21 cellular contexts compared by ENCODE assay signal in genomic region chr20:2619337-2619736, GRCh38. TPM values are rescaled to one million over a fixed set of nuclear protein-coding genes. Genes with fewer than 3 reads are reported as not detected.
A peak's percentile ranks its signal among the peaks of the same experiment; 100 is the strongest.
DNase-seq lines count a peak whose midpoint lies in the region; ATAC-seq, FAIRE-seq and TF ChIP-seq lines count a peak whose summit lies in the region.
"Had no signal": no experiment of that assay in that cellular context is flagged by ENCODE, and none has a peak within 500 bp of the region (broad histone marks: within the 10 kb centered on the region; RNA-seq: fewer than 3 reads in every experiment).

No MANE protein-coding gene starts in this region.

- H2AK5ac ChIP-seq in mesendoderm (ENCODE audit: low read length), result no peak overlapping the region

- H3K9me2 ChIP-seq in HCT116 (ENCODE audit: insufficient read depth), result no peaks in the 10 kb centered on the region

- peaks cover 10% of the 10 kb centered on the region for H3K9me3 ChIP-seq in A549
- H3K9me3 ChIP-seq in HCT116 (ENCODE audit: control insufficient read depth in 1 of 2, insufficient read depth in 1 of 2, low read depth in 1 of 2, low read length in 2 of 2), result 0 out of 4 replicates have a peak, but pooled peaks cover 0 to 3% of the 10 kb centered on the region in 2 experiments
- H3K9me3 ChIP-seq in upper lobe of right lung, result no peaks in the 10 kb centered on the region
- H3K9me3 ChIP-seq: Caco-2 had no signal

- H2AFZ ChIP-seq in HCT116 (ENCODE audit: low read depth, low read length, poor library complexity, severe bottlenecking), result no peak overlapping the region

- no peak overlapping the region for H2BK5ac ChIP-seq in mesendoderm (ENCODE audit: low read length)

- H3K27me3 ChIP-seq in HCT116 (ENCODE audit: insufficient read depth, low read length) (no peaks in the 10 kb centered on the region), upper lobe of right lung (no peaks in the 10 kb centered on the region), mesendoderm (ENCODE audit: insufficient read depth, low read length, poor library complexity) (peaks cover 2% of the 10 kb centered on the region)
- H3K27me3 ChIP-seq: BLaER1 treated with 17β-estradiol and CSF1 and Interleukin-3, amounts not matched to agents 10 nM and 100 nM had no signal

- H3K4me2 ChIP-seq in A549, result no peak overlapping the region
- H3K4me2 ChIP-seq in HCT116 (ENCODE audit: low read length), result peak overlapping the region; percentile 20
- H3K4me2 ChIP-seq in mesendoderm (ENCODE audit: low read length), result no peak overlapping the region
- H3K4me2 ChIP-seq: BLaER1 treated with 17β-estradiol and CSF1 and Interleukin-3, amounts not matched to agents 10 nM and 100 nM had no signal

- POLR2A ChIA-PET in A549 (lab: Yijun Ruan, JAX), result no interaction called here
- POLR2A ChIA-PET in HCT116 (lab: Charles Lee), result no interaction called here

- WGBS in A549 (ENCODE audit: missing lambda C conversion rate), result 51% methylated on average over 2 of the region's 2 CpGs
- WGBS in mesendoderm (ENCODE audit: extremely low coverage, insufficient coverage, low lambda C conversion rate), result no CpG with 5 or more reads among the region's 2 CpGs

- no peaks in the 10 kb centered on the region for H3K79me1 ChIP-seq in mesendoderm (ENCODE audit: low read length)

- ATAC-seq in A549 (no peak), HCT116 (no peak), upper lobe of right lung (no peak)
- ATAC-seq: CD8-positive, alpha-beta T cell had no signal

- intact Hi-C loops in HCT116 (cut with micrococcal nuclease), result no loop called here
- intact Hi-C loops in upper lobe of right lung (cut with DNase I), result no loop called here

- no TSS peak for BruUV-seq in HCT116 (replicated peaks; lab: Mats Ljungman, UMichigan)

- H3K79me2 ChIP-seq in HCT116 (ENCODE audit: insufficient read depth, low read length) (no peaks in the 10 kb centered on the region), mesendoderm (ENCODE audit: control insufficient read depth, insufficient read depth, low read length) (no peaks in the 10 kb centered on the region)

- no peak overlapping the region for H3K56ac ChIP-seq in mesendoderm (ENCODE audit: low read length)

- DNase-seq in A549 (ENCODE audit: low read depth in 1 of 2, low spot score in 1 of 2) (no peak), HCT116 (ENCODE audit: low read depth, low spot score) (no peak), caudate nucleus (lab: John Stamatoyannopoulos, UW) (no peak), upper lobe of right lung (no peak), epidermal melanocyte (ENCODE audit: insufficient read length, low spot score) (no peak), mesendoderm (no peak)
- DNase-seq: 8988T; AML-193; Caco-2; Calu3; CD4-positive, alpha-beta T cell; CD8-positive, alpha-beta T cell; DMS79 treated with DMSO at 0.1 percent for 48 hours; GF-D8 had no signal

- RAD21 ChIA-PET in HCT116 (lab: Charles Lee; ENCODE audit: low non-redundant PET in 1 of 2, low total read pairs in 2 of 2, uncharacterized antibody in 2 of 2, unreplicated experiment in 2 of 2), result no interaction called here

- CTCF ChIA-PET in A549 (lab: Yijun Ruan, JAX), result no interaction called here
- CTCF ChIA-PET in HCT116 (lab: Charles Lee), result no interaction called here

- no peak overlapping the region for H3K4ac ChIP-seq in mesendoderm (ENCODE audit: low read depth, low read length)

- no peak overlapping the region for H2BK120ac ChIP-seq in mesendoderm (ENCODE audit: low read depth, low read length)

- TF ChIP-seq POLR2A in A549 (IDR thresholded peaks at IDR 0.05; ENCODE audit: low read length), result no peak
- no peak for TF ChIP-seq POLR2A in HCT116 (IDR thresholded peaks at IDR 0.05; ENCODE audit: borderline replicate concordance, extremely low read depth, insufficient read depth, insufficient read length)

- peaks cover 7% of the 10 kb centered on the region; the same call in 2 of the 3 replicates for H3K4me1 ChIP-seq in A549
- H3K4me1 ChIP-seq in HCT116 (ENCODE audit: control insufficient read depth in 1 of 2, insufficient read depth in 2 of 2, low read length in 2 of 2), result peaks cover 9 to 17% of the 10 kb centered on the region in 2 experiments
- no peaks in the 10 kb centered on the region for H3K4me1 ChIP-seq in upper lobe of right lung
- no peaks in the 10 kb centered on the region for H3K4me1 ChIP-seq in mesendoderm (ENCODE audit: control insufficient read depth, low read depth, low read length)
- H3K4me1 ChIP-seq: BLaER1 treated with 17β-estradiol and CSF1 and Interleukin-3, amounts not matched to agents 10 nM and 100 nM had no signal

- no peak overlapping the region for H3K9ac ChIP-seq in HCT116 (ENCODE audit: low read length)
- no peak overlapping the region for H3K9ac ChIP-seq in mesendoderm (ENCODE audit: low read length)
- H3K9ac ChIP-seq: BLaER1 treated with 17β-estradiol and CSF1 and Interleukin-3, amounts not matched to agents 10 nM and 100 nM had no signal

- H3K36me3 ChIP-seq in HCT116 (ENCODE audit: control insufficient read depth in 1 of 2, insufficient read depth in 2 of 2, low read length in 2 of 2) (no peaks in the 10 kb centered on the region), upper lobe of right lung (no peaks in the 10 kb centered on the region), mesendoderm (ENCODE audit: control insufficient read depth, insufficient read depth, low read length) (no peaks in the 10 kb centered on the region)
- H3K36me3 ChIP-seq: BLaER1 treated with 17β-estradiol and CSF1 and Interleukin-3, amounts not matched to agents 10 nM and 100 nM had no signal

- no peaks in the 10 kb centered on the region for H4K20me1 ChIP-seq in HCT116 (ENCODE audit: insufficient read depth)
- H4K20me1 ChIP-seq: BLaER1 treated with 17β-estradiol and CSF1 and Interleukin-3, amounts not matched to agents 10 nM and 100 nM had no signal

- TF ChIP-seq CTCF in A549 (IDR thresholded peaks at IDR 0.05) (no peak), HCT116 (IDR thresholded peaks at IDR 0.05 in 2 of 3, conservative IDR thresholded peaks at IDR 0.05 in 1 of 3; ENCODE audit: borderline replicate concordance in 1 of 3, insufficient read depth in 1 of 3, low read depth in 2 of 3, low read length in 2 of 3) (no peak), upper lobe of right lung (IDR thresholded peaks at IDR 0.05) (no peak)

- H4K8ac ChIP-seq in mesendoderm (ENCODE audit: low read depth, low read length), result no peak overlapping the region

- H4K5ac ChIP-seq in mesendoderm (ENCODE audit: low read length), result no peak overlapping the region

- H3K23ac ChIP-seq in mesendoderm (ENCODE audit: low read length), result no peak overlapping the region

- no peak overlapping the region for H3K18ac ChIP-seq in mesendoderm (ENCODE audit: low read length)

- H3K4me3 ChIP-seq in A549 (no peak overlapping the region), HCT116 (replicated peaks in 1 of 2; ENCODE audit: low read depth in 1 of 2, low read length in 2 of 2) (no peak overlapping the region), upper lobe of right lung (no peak overlapping the region), mesendoderm (ENCODE audit: low read length) (no peak overlapping the region)
- H3K4me3 ChIP-seq: BLaER1 treated with 17β-estradiol and CSF1 and Interleukin-3, amounts not matched to agents 10 nM and 100 nM had no signal

- no peak for TF ChIP-seq EP300 in A549 (IDR thresholded peaks at IDR 0.05)

- no peak overlapping the region for H2BK15ac ChIP-seq in mesendoderm (replicated peaks; ENCODE audit: low read depth)

- TF ChIP-seq RAD21 in A549 (conservative IDR thresholded peaks at IDR 0.05 in 1 of 2, IDR thresholded peaks at IDR 0.05 in 1 of 2) (no peak), HCT116 (IDR thresholded peaks at IDR 0.05; ENCODE audit: low read depth) (no peak)

- FAIRE-seq in A549 (lab: Jason Lieb, UNC), result no peak
- FAIRE-seq: A204.1, D721Med, G401.6, GM12891, GM19239 had no signal

- H3K27ac ChIP-seq in A549 (0 out of 6 replicates have a peak overlapping the region, but pooled peaks of 1 of the 2 experiments have one; percentile 9), HCT116 (ENCODE audit: low read depth, low read length) (no peak overlapping the region), caudate nucleus (ENCODE audit: low read depth, low read length) (peak overlapping the region; percentile 81), upper lobe of right lung (no peak overlapping the region), mesendoderm (ENCODE audit: low read depth, low read length) (no peak overlapping the region)
- H3K27ac ChIP-seq: BLaER1 treated with 17β-estradiol and CSF1 and Interleukin-3, amounts not matched to agents 10 nM and 100 nM; C4-2B had no signal

TF ChIP-seq in A549, 52 proteins besides CTCF, POLR2A, EP300 and RAD21:
- TF ChIP-seq MAFK (IDR thresholded peaks at IDR 0.05; ENCODE audit: partially characterized antibody) (peak; percentile 55), CEBPB (IDR thresholded peaks at IDR 0.05) (no peak)

TF ChIP-seq in HCT116, 20 proteins besides CTCF, POLR2A, EP300 and RAD21 (continues in another document):
- TF ChIP-seq TCF7L2 (IDR thresholded peaks at IDR 0.05; ENCODE audit: borderline replicate concordance, extremely low read depth, insufficient read depth, insufficient read length) (no peak), ZNF274 (IDR thresholded peaks at IDR 0.05; ENCODE audit: low read depth, low read length) (no peak), EZH2phosphoT487 (IDR thresholded peaks at IDR 0.05; ENCODE audit: borderline replicate concordance) (no peak), EZH2 (IDR thresholded peaks at IDR 0.05) (no peak), CEBPB (IDR thresholded peaks at IDR 0.05; ENCODE audit: low read depth) (no peak)

RNA-seq across cellular contexts. Expression of gene NOP56, which starts 33.1 kb away (rescaled TPM):
- polyA plus RNA-seq in A549 (2011; rRNA removed) (471 and 571 TPM in 2 replicates), A549 (2017; fragmentation: RNase III; extraction: RNeasy Plus Mini Kit Qiagen cat#74134 plus additional on column Dnase treatment) (658 to 761 TPM (median 681 TPM) in 3 replicates)
- 493 and 522 TPM in 2 replicates for polyA plus RNA-seq in A549 (2012; cell fraction: cytosol; rRNA removed)
- 926 and 1,083 TPM in 2 replicates for polyA plus RNA-seq in A549 (2012; cell fraction: nucleus; rRNA removed)
- 526 and 546 TPM in 2 replicates for polyA minus RNA-seq in A549 (2011; rRNA and poly(A)+ RNA removed)
- total RNA-seq in HCT116 (2021; ENCODE audit: unreplicated experiment) (582 TPM), upper lobe of right lung (88.4 TPM)
- 328 and 343 TPM in 2 replicates for polyA plus RNA-seq in HCT116 (2012)
- 590 TPM for polyA plus RNA-seq in mesendoderm (2013, experiment 1 of 2)
- polyA plus RNA-seq in mesendoderm (2013, experiment 2 of 2), result 586 TPM

RNA-seq across cellular contexts. Expression of gene IDH3B, which starts 44.7 kb away (rescaled TPM):
- polyA plus RNA-seq in A549 (2011; rRNA removed), result 188 and 200 TPM in 2 replicates
- 252 and 259 TPM in 2 replicates for polyA plus RNA-seq in A549 (2012; cell fraction: cytosol; rRNA removed)
- 494 and 609 TPM in 2 replicates for polyA plus RNA-seq in A549 (2012; cell fraction: nucleus; rRNA removed)
- 141 to 154 TPM (median 149 TPM) in 3 replicates for polyA plus RNA-seq in A549 (2017; fragmentation: RNase III; extraction: RNeasy Plus Mini Kit Qiagen cat#74134 plus additional on column Dnase treatment)
- polyA minus RNA-seq in A549 (2011; rRNA and poly(A)+ RNA removed), result 164 and 170 TPM in 2 replicates
- 132 TPM for total RNA-seq in HCT116 (2021; ENCODE audit: unreplicated experiment)
- 174 and 176 TPM in 2 replicates for polyA plus RNA-seq in HCT116 (2012)
- 65.5 TPM for total RNA-seq in upper lobe of right lung
- 56.4 TPM for polyA plus RNA-seq in mesendoderm (2013, experiment 1 of 2)
- 56.0 TPM for polyA plus RNA-seq in mesendoderm (2013, experiment 2 of 2)
